ENCODE assay signal across 21 cellular contexts in genomic region chr2:215659650-215660049, GRCh38.
"Had no signal": no experiment of that assay in that cellular context is flagged by ENCODE, and none has a peak within 500 bp of the region (broad histone marks: within the 10 kb centered on the region; RNA-seq: fewer than 3 reads in every experiment).

No MANE protein-coding gene starts in this region.

- ATAC-seq: activated CD4-positive, alpha-beta T cell treated with anti-CD3 and anti-CD28 coated beads for 36 hours; naive thymus-derived CD4-positive, alpha-beta T cell; psoas muscle had no signal

- H3K4me3 ChIP-seq: adrenal gland, ascending aorta, left ventricle myocardium inferior, psoas muscle, spleen, transverse colon had no signal

- DNase-seq: activated CD4-positive, alpha-beta T cell treated with anti-CD3 and anti-CD28 coated beads for 36 hours; activated CD4-positive, alpha-beta T cell treated with anti-CD3 and anti-CD28 coated beads, Interleukin-2, amount 50 U/mL, for 48 hours; activated CD4-positive, CD25-positive, alpha-beta regulatory T cell; activated CD8-positive, alpha-beta memory T cell treated with anti-CD3 and anti-CD28 coated beads for 24 hours; activated effector memory CD4-positive, alpha-beta T cell treated with Interleukin-2 at 50 U/mL for 16 hours; activated naive CD4-positive, alpha-beta T cell treated with Interleukin-2 at 50 U/mL for 16 hours; activated naive CD8-positive, alpha-beta T cell treated with anti-CD3 and anti-CD28 coated beads for 36 hours; adrenal gland; brain microvascular endothelial cell; caudate nucleus; dermis blood vessel endothelial cell; effector CD4-positive, alpha-beta T cell; foreskin fibroblast; left ventricle myocardium inferior; naive thymus-derived CD4-positive, alpha-beta T cell; psoas muscle; spleen; stimulated activated naive CD4-positive, alpha-beta T cell treated with Interleukin-2 at 50 U/mL for 16 hours; transverse colon had no signal

- H2AFZ ChIP-seq: parathyroid adenoma had no signal

- H3K27ac ChIP-seq: adrenal gland, left ventricle myocardium inferior, parathyroid adenoma, psoas muscle, spleen had no signal

- H3K27me3 ChIP-seq: adrenal gland, ascending aorta, brain microvascular endothelial cell, spleen, transverse colon had no signal

- H3K79me2 ChIP-seq: parathyroid adenoma had no signal

- H3K4me1 ChIP-seq: parathyroid adenoma, psoas muscle, spleen had no signal

- H3K9ac ChIP-seq: parathyroid adenoma had no signal

- H3K9me3 ChIP-seq: adrenal gland, ascending aorta, left ventricle myocardium inferior, psoas muscle, spleen, transverse colon had no signal

- H3K36me3 ChIP-seq: adrenal gland, ascending aorta, brain microvascular endothelial cell, left ventricle myocardium inferior, spleen, transverse colon had no signal
